ENCODE assay signal across 11 cellular contexts in the genomic region with DNA sequence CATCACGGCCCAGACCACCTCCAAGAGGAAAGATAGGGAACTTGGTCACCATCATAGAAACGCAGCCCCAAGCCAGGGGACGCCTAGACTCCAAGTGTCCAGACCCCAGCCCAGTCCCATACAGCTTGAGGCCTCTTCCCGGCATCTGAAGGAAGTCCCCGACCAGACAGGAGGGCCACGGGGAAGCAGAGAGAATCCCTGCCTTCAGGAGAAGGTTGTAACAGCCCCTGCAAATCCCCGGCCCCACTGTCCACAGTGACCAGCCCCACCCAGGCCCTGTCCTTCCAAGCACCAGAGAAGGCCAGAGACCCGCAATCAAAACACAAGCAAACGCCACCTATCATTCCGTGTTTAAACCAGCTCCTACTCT. TPM values are rescaled to one million over a fixed set of nuclear protein-coding genes. Genes with fewer than 3 reads are reported as not detected.
DNase-seq lines count a peak whose midpoint lies in the region; ATAC-seq and TF ChIP-seq lines count a peak whose summit lies in the region.
"Had no signal": no experiment of that assay in that cellular context is flagged by ENCODE, and none has a peak within 500 bp of the region (broad histone marks: within the 10 kb centered on the region; RNA-seq: fewer than 3 reads in every experiment).

No MANE protein-coding gene starts in this region.

- H3K36me3 Mint-ChIP-seq in CD14-positive monocyte (peaks cover 17 to 35% of the 10 kb centered on the region in 2 donors), naive B cell (no peaks in the 10 kb centered on the region)
- H3K36me3 Mint-ChIP-seq in activated naive CD8-positive, alpha-beta T cell treated with anti-CD3 and anti-CD28 coated beads, Interleukin-2, amount 10 ng/mL, durations not matched to agents 7 days and 5 days: no peaks in the 10 kb centered on the region

- H3K27me3 Mint-ChIP-seq in CD14-positive monocyte (ENCODE audit: low read depth in 3 of 3): peaks cover 0 to 6% (median 0%) of the 10 kb centered on the region in 3 donors
- H3K27me3 Mint-ChIP-seq in activated naive CD8-positive, alpha-beta T cell treated with anti-CD3 and anti-CD28 coated beads, Interleukin-2, amount 10 ng/mL, durations not matched to agents 7 days and 5 days: no peaks in the 10 kb centered on the region
- H3K27me3 Mint-ChIP-seq in naive B cell: no peaks in the 10 kb centered on the region

- H3K27ac ChIP-seq in HUES64 (ENCODE audit: low read depth, low read length): no peak overlapping the region
- H3K27ac ChIP-seq: SJSA1 had no signal

- H3K9me3 ChIP-seq in HUES64 (ENCODE audit: insufficient read depth, low read depth, low read length): no peaks in the 10 kb centered on the region
- H3K9me3 ChIP-seq: SJSA1, tibial nerve had no signal

- peak overlapping the region; percentile 60 to 89 (median 81) for H3K27ac Mint-ChIP-seq in CD14-positive monocyte
- no peak overlapping the region for H3K27ac Mint-ChIP-seq in activated naive CD8-positive, alpha-beta T cell treated with anti-CD3 and anti-CD28 coated beads, Interleukin-2, amount 10 ng/mL, durations not matched to agents 7 days and 5 days
- H3K27ac Mint-ChIP-seq in naive B cell: peak overlapping the region in 1 of 6 donors; percentile 80

- 0 out of 2 replicates have a peak overlapping the region, but pooled peaks have one; percentile 72 for H3K4me3 ChIP-seq in HUES64 (ENCODE audit: low read length)

- no peaks in the 10 kb centered on the region for H3K4me1 ChIP-seq in HUES64 (ENCODE audit: insufficient read depth, low read length)

- H3K9me3 Mint-ChIP-seq in CD14-positive monocyte: no peaks in the 10 kb centered on the region
- H3K9me3 Mint-ChIP-seq in activated naive CD8-positive, alpha-beta T cell treated with anti-CD3 and anti-CD28 coated beads, Interleukin-2, amount 10 ng/mL, durations not matched to agents 7 days and 5 days: no peaks in the 10 kb centered on the region
- H3K9me3 Mint-ChIP-seq in naive B cell: no peaks in the 10 kb centered on the region

- H3K9ac ChIP-seq in HUES64 (ENCODE audit: low read depth, low read length): no peak overlapping the region

- DNase-seq in CD14-positive monocyte (ENCODE audit: low spot score) (peak; percentile 36), naive B cell (no peak), iPS-NIHi7 (ENCODE audit: extremely low spot score) (no peak), NCI-H146 (lab: John Stamatoyannopoulos, UW) (no peak)
- DNase-seq in activated naive CD8-positive, alpha-beta T cell treated with anti-CD3 and anti-CD28 coated beads, Interleukin-2, amount 10 ng/mL, durations not matched to agents 7 days and 5 days: no peak
- DNase-seq: midbrain had no signal

- H3K4me1 Mint-ChIP-seq in CD14-positive monocyte (peaks cover 53% of the 10 kb centered on the region), naive B cell (peaks cover 0 to 26% (median 9%) of the 10 kb centered on the region in 3 donors)
- H3K4me1 Mint-ChIP-seq in activated naive CD8-positive, alpha-beta T cell treated with anti-CD3 and anti-CD28 coated beads, Interleukin-2, amount 10 ng/mL, durations not matched to agents 7 days and 5 days: peaks cover 10% of the 10 kb centered on the region

- no peaks in the 10 kb centered on the region for H3K27me3 ChIP-seq in HUES64 (ENCODE audit: insufficient read depth, low read length)
- H3K27me3 ChIP-seq: SJSA1, tibial nerve had no signal

- POLR2A ChIA-PET in activated naive CD8-positive, alpha-beta T cell treated with anti-CD3 and anti-CD28 coated beads, Interleukin-2, amount 10 ng/mL, durations not matched to agents 7 days and 5 days (lab: Charles Lee): interaction anchor here (1.6 to 1.9 kb wide), 2 partner anchors 8 to 57 kb away, joined by 4 to 6 read pairs; no protein-coding TSS in a partner anchor

- no peak for ATAC-seq in activated naive CD8-positive, alpha-beta T cell treated with anti-CD3 and anti-CD28 coated beads, Interleukin-2, amount 10 ng/mL, durations not matched to agents 7 days and 5 days (ENCODE audit: low read depth)
- no peak for ATAC-seq in naive B cell (ENCODE audit: low read depth in 2 of 2)
- no peak for ATAC-seq in HG03460 (IDR thresholded peaks at IDR 0.05; ENCODE audit: unreplicated experiment)
- no peak for ATAC-seq in GM21526 (IDR thresholded peaks at IDR 0.05; ENCODE audit: low FRiP score, unreplicated experiment)

- 92% methylated on average over 10 of the region's 10 CpGs for WGBS in HUES64

- peak overlapping the region; percentile 70 to 77 for H3K4me3 Mint-ChIP-seq in CD14-positive monocyte
- peak overlapping the region; percentile 73 for H3K4me3 Mint-ChIP-seq in activated naive CD8-positive, alpha-beta T cell treated with anti-CD3 and anti-CD28 coated beads, Interleukin-2, amount 10 ng/mL, durations not matched to agents 7 days and 5 days
- H3K4me3 Mint-ChIP-seq in naive B cell: peak overlapping the region; percentile 77 to 88 (median 82)

- peaks cover 12% of the 10 kb centered on the region for H3K36me3 ChIP-seq in HUES64 (ENCODE audit: insufficient read depth, low read length)

- TF ChIP-seq CTCF in CD14-positive monocyte (IDR thresholded peaks at IDR 0.05): no peak

- intact Hi-C loops in CD14-positive monocyte (cut with micrococcal nuclease): loop anchor here in 1 of 2 donors (10.0 kb wide), 1 partner anchor 246 kb away; no protein-coding TSS in a partner anchor

RNA-seq across cellular contexts. Expression of a gene that starts 1.7 kb away (rescaled TPM):
- 10 to 100 TPM; 39.9 to 53.0 TPM for polyA plus RNA-seq in CD14-positive monocyte
- polyA plus RNA-seq in HUES64 (2013, experiment 1 of 2): 22.7 TPM
- polyA plus RNA-seq in HUES64 (2013, experiment 2 of 2): 19.0 TPM
- 10 to 100 TPM; 34.3 to 38.4 TPM for total RNA-seq in activated naive CD8-positive, alpha-beta T cell treated with anti-CD3 and anti-CD28 coated beads, Interleukin-2, amount 10 ng/mL, durations not matched to agents 7 days and 5 days
- 10 to 100 TPM in 1 of 6 donors, 1 to 10 TPM in 5; 2.9 to 20.0 (median 4.3) TPM for polyA plus RNA-seq in naive B cell (ENCODE audit: low read depth in 6 of 6)
